8 cellular contexts compared by ENCODE assay signal in the genomic region with DNA sequence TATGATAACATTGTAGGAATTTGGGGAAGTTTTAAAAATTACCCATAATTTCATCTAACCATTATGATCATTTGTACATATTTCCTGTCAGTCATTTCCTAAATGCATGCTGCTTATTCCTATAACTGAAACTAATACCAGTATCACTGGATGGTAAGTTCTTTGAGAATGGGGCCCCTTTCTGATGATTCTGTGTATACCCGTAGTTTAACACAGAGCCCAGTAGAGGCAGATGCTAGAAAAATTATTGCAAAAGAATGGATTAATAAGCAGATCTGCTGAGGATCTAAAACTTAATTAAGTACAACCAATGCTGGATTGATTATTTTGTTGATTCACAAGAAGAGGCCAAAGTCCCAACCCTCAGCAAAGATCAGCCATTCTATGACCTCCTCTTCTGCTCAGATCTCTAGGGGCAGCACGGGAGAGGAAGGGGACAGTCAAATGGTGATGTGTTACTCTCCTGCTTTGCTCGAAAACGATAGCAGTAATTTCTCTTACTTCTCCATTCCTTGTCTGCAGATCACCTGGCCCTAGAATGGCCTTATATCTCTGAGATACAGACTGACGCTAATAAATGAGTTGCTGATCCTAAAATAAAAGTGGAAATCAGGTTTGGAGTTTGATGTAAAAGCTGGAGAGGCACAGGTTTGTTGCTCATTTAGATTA.
DNase-seq lines count a peak whose midpoint lies in the region; ATAC-seq and TF ChIP-seq lines count a peak whose summit lies in the region.

No MANE protein-coding gene starts in this region.

- CTCF ChIA-PET in RWPE1 (lab: Yijun Ruan, JAX): interaction anchor here (0.5 to 1.1 kb wide), 4 partner anchors 15 to 195 kb away, joined by 3 to 4 read pairs (median 3); no protein-coding TSS in a partner anchor

- no peaks in the 10 kb centered on the region for H3K9me3 Mint-ChIP-seq in effector memory CD8-positive, alpha-beta T cell

- no peaks in the 10 kb centered on the region for H3K27me3 ChIP-seq in uterus

- H3K36me3 ChIP-seq in uterus: no peaks in the 10 kb centered on the region

- H3K9me3 ChIP-seq in uterus: no peaks in the 10 kb centered on the region

- H3K27me3 Mint-ChIP-seq in effector memory CD8-positive, alpha-beta T cell: no peaks in the 10 kb centered on the region

- POLR2A ChIA-PET in RWPE1 (lab: Yijun Ruan, JAX; ENCODE audit: low non-redundant PET): no interaction called here

- H3K4me1 Mint-ChIP-seq in effector memory CD8-positive, alpha-beta T cell (ENCODE audit: low read depth in 2 of 2): peaks cover 10 to 12% of the 10 kb centered on the region in 2 donors

- peak overlapping the region; percentile 50 to 52 for H3K4me3 Mint-ChIP-seq in effector memory CD8-positive, alpha-beta T cell

- peak overlapping the region; percentile 44 to 57 for H3K27ac Mint-ChIP-seq in effector memory CD8-positive, alpha-beta T cell

- no peak for TF ChIP-seq POLR2A in uterus (IDR thresholded peaks at IDR 0.05)

- H3K36me3 Mint-ChIP-seq in effector memory CD8-positive, alpha-beta T cell (ENCODE audit: insufficient read depth): no peaks in the 10 kb centered on the region

- ATAC-seq in GM21360 (IDR thresholded peaks at IDR 0.05; ENCODE audit: unreplicated experiment) (peak; percentile 36), HG03558 (IDR thresholded peaks at IDR 0.05; ENCODE audit: extremely low read depth, unreplicated experiment) (peak; percentile 23)
- ATAC-seq in effector memory CD8-positive, alpha-beta T cell (replicated peaks): peak; percentile 42

- peaks cover 0 to 12% of the 10 kb centered on the region in 2 donors for H3K4me1 ChIP-seq in uterus

- DNase-seq in effector memory CD8-positive, alpha-beta T cell: no peak
- no peak for DNase-seq in uterus
- no peak for DNase-seq in RWPE1 (ENCODE audit: low spot score)
- DNase-seq in GM19240 (ENCODE audit: insufficient read length, low spot score): no peak
- DNase-seq in epidermal melanocyte (ENCODE audit: insufficient read length, low spot score): no peak

- TF ChIP-seq CTCF in GM12872 (IDR thresholded peaks at IDR 0.05; ENCODE audit: insufficient read depth, low read depth, low read length): 0 out of 3 replicates have a peak, but pooled peaks have one; percentile 8
- no peak for TF ChIP-seq CTCF in uterus (IDR thresholded peaks at IDR 0.05)
- TF ChIP-seq CTCF in RWPE1 (conservative IDR thresholded peaks at IDR 0.05; ENCODE audit: low read depth): no peak

- H3K27ac ChIP-seq in uterus (peak overlapping the region; percentile 46 to 74), RWPE1 (no peak overlapping the region)

- intact Hi-C loops in uterus (cut with DNase I; ENCODE audit: low total_unique reads): no loop called here

- no peak overlapping the region for H3K4me3 ChIP-seq in uterus
